Comparison of ENCODE assay signal across 24 cellular contexts in genomic region chr10:127014671-127015070, GRCh38.
DNase-seq lines count a peak whose midpoint lies in the region; ATAC-seq and TF ChIP-seq lines count a peak whose summit lies in the region.
"Had no signal": no experiment of that assay in that cellular context is flagged by ENCODE, and none has a peak within 500 bp of the region (broad histone marks: within the 10 kb centered on the region; RNA-seq: fewer than 3 reads in every experiment).

No MANE protein-coding gene starts in this region.

- ATAC-seq in Panc1: no peak
- ATAC-seq: GM12878 had no signal

- no peaks in the 10 kb centered on the region for H4K20me1 ChIP-seq in PC-9 (ENCODE audit: insufficient read depth)
- H4K20me1 ChIP-seq: BLaER1 had no signal

- DNase-seq in PC-9 (no peak), Panc1 (ENCODE audit: low read depth, low spot score) (no peak), neural crest cell (ENCODE audit: low read depth, low spot score) (no peak), kidney glomerular epithelial cell (lab: John Stamatoyannopoulos, UW) (no peak), cerebellar nuclear complex (lab: John Stamatoyannopoulos, UW) (no peak), NOMO-1 treated with dmso at 0.1 percent for 144 hours (lab: John Stamatoyannopoulos, UW; ENCODE audit: unreplicated experiment) (no peak)
- DNase-seq: 8988T; ACHN; BE2C; C1 segment of cervical spinal cord; CD4-positive, alpha-beta memory T cell; CD4-positive, CD25-positive, alpha-beta regulatory T cell; CD8-positive, alpha-beta memory T cell; COR-L47; DMS 273 treated with DMSO at 0.1 percent for 48 hours; DMS153; DMS53; DMS79; DND-41; EL; GDM1 had no signal

- CTCF ChIA-PET in PC-9 (lab: Charles Lee): no interaction called here
- CTCF ChIA-PET in Panc1 (lab: Charles Lee): no interaction called here

- H3K27me3 Mint-ChIP-seq in neural crest cell (ENCODE audit: low read depth): no peaks in the 10 kb centered on the region
- H3K27me3 Mint-ChIP-seq: CD4-positive, alpha-beta memory T cell; CD4-positive, CD25-positive, alpha-beta regulatory T cell had no signal

- H3K36me3 Mint-ChIP-seq in neural crest cell (ENCODE audit: low read depth): peaks cover 14% of the 10 kb centered on the region
- H3K36me3 Mint-ChIP-seq: CD14-positive monocyte; CD4-positive, alpha-beta memory T cell; CD4-positive, CD25-positive, alpha-beta regulatory T cell; CD8-positive, alpha-beta memory T cell had no signal

- H3K4me2 ChIP-seq in PC-9: peak overlapping the region; percentile 77; the same call in 1 of the 2 replicates
- H3K4me2 ChIP-seq: BLaER1 had no signal

- H3K27ac ChIP-seq in PC-9 (peak overlapping the region; percentile 91; the same call in 1 of the 2 replicates), Panc1 (ENCODE audit: low read length) (peak overlapping the region; percentile 30; the same call in 1 of the 2 replicates)
- H3K27ac ChIP-seq: BLaER1 had no signal

- H3K36me3 ChIP-seq in PC-9 (ENCODE audit: low read depth) (no peaks in the 10 kb centered on the region), Panc1 (ENCODE audit: control insufficient read depth, insufficient read depth, low read length) (no peaks in the 10 kb centered on the region)
- H3K36me3 ChIP-seq: BE2C, BLaER1 had no signal

- peak overlapping the region; percentile 63 for H3K27ac Mint-ChIP-seq in neural crest cell (ENCODE audit: unreplicated experiment)
- H3K27ac Mint-ChIP-seq: CD14-positive monocyte; CD4-positive, alpha-beta memory T cell; CD4-positive, CD25-positive, alpha-beta regulatory T cell; CD8-positive, alpha-beta memory T cell had no signal

- H3K27me3 ChIP-seq in PC-9 (ENCODE audit: insufficient read depth, low read depth): no peaks in the 10 kb centered on the region
- no peaks in the 10 kb centered on the region for H3K27me3 ChIP-seq in Panc1 (ENCODE audit: control insufficient read depth, insufficient read depth, low read length)
- H3K27me3 ChIP-seq: BE2C, BLaER1 had no signal

- POLR2A ChIA-PET in PC-9 (lab: Charles Lee; ENCODE audit: unreplicated experiment) (no interaction called here), Panc1 (lab: Charles Lee) (no interaction called here)

- no peaks in the 10 kb centered on the region for H3K79me2 ChIP-seq in PC-9 (ENCODE audit: low read depth)

- intact Hi-C loops in PC-9 (cut with micrococcal nuclease; ENCODE audit: unreplicated experiment): loop anchor here (5.0 kb wide), 1 partner anchor 133 kb away; no protein-coding TSS in a partner anchor
- intact Hi-C loops in Panc1 (cut with micrococcal nuclease; ENCODE audit: unreplicated experiment): no loop called here

- no peaks in the 10 kb centered on the region for H3K9me2 ChIP-seq in PC-9 (ENCODE audit: insufficient read depth)

- no peak for TF ChIP-seq CTCF in PC-9 (conservative IDR thresholded peaks at IDR 0.05)
- no peak for TF ChIP-seq CTCF in Panc1 (IDR thresholded peaks at IDR 0.05)
- TF ChIP-seq CTCF in neural crest cell (conservative IDR thresholded peaks at IDR 0.05): no peak

- in situ Hi-C loops in Panc1 (cut with HindIII; ENCODE audit: low pct_unique_long_range_greater_than_20kb, low sequenced_read_pairs): no loop called here

- H3K9me3 ChIP-seq in PC-9 (ENCODE audit: insufficient read depth, low read depth) (no peaks in the 10 kb centered on the region), Panc1 (ENCODE audit: control insufficient read depth, insufficient read depth, low read depth, low read length) (no peaks in the 10 kb centered on the region)
- H3K9me3 ChIP-seq: BE2C, BLaER1 had no signal

- no peak overlapping the region for H3K4me3 ChIP-seq in PC-9
- no peak overlapping the region for H3K4me3 ChIP-seq in Panc1 (ENCODE audit: low read depth in 2 of 2, low read length in 2 of 2)
- H3K4me3 ChIP-seq: BLaER1, GM12878 had no signal

- peaks cover 31% of the 10 kb centered on the region for H3K4me1 ChIP-seq in PC-9 (replicated peaks; ENCODE audit: insufficient read depth)
- peaks cover 21% of the 10 kb centered on the region for H3K4me1 ChIP-seq in Panc1 (ENCODE audit: control insufficient read depth, insufficient read depth, low read length)
- H3K4me1 ChIP-seq: BE2C had no signal

- H3K9me3 Mint-ChIP-seq in neural crest cell: no peaks in the 10 kb centered on the region
- H3K9me3 Mint-ChIP-seq: CD4-positive, alpha-beta memory T cell; CD8-positive, alpha-beta memory T cell had no signal

- H2AFZ ChIP-seq in PC-9: no peak overlapping the region

- H3K4me1 Mint-ChIP-seq in neural crest cell: peaks cover 21% of the 10 kb centered on the region
- H3K4me1 Mint-ChIP-seq: CD4-positive, alpha-beta memory T cell; CD4-positive, CD25-positive, alpha-beta regulatory T cell; CD8-positive, alpha-beta memory T cell had no signal

- no peak overlapping the region for H3K4me3 Mint-ChIP-seq in neural crest cell
- H3K4me3 Mint-ChIP-seq: CD14-positive monocyte; CD4-positive, alpha-beta memory T cell; CD4-positive, CD25-positive, alpha-beta regulatory T cell; CD8-positive, alpha-beta memory T cell had no signal

- peaks cover 23% of the 10 kb centered on the region for H3F3A ChIP-seq in PC-9 (ENCODE audit: insufficient read depth, low read depth)

- BruUV-seq in PC-9 (replicated peaks; lab: Mats Ljungman, UMichigan) (no TSS peak), Panc1 (replicated peaks; lab: Mats Ljungman, UMichigan) (no TSS peak)
